In genomic region chr18:62777814-62778213, GRCh38 we compare ENCODE assay signal across 20 cellular contexts.
DNase-seq lines count a peak whose midpoint lies in the region; ATAC-seq and TF ChIP-seq lines count a peak whose summit lies in the region.
"Had no signal": no experiment of that assay in that cellular context is flagged by ENCODE, and none has a peak within 500 bp of the region (broad histone marks: within the 10 kb centered on the region; RNA-seq: fewer than 3 reads in every experiment).

No MANE protein-coding gene starts in this region.

- H3K36me3 ChIP-seq in mesenchymal stem cell (ENCODE audit: control insufficient read depth in 1 of 2, insufficient read depth in 2 of 2, low read depth in 1 of 2, low read length in 2 of 2) = no peaks in the 10 kb centered on the region

- H4K8ac ChIP-seq in mesenchymal stem cell (ENCODE audit: low read length) = no peak overlapping the region

- H3K4me3 Mint-ChIP-seq in WTC11 = no peak overlapping the region
- H3K4me3 Mint-ChIP-seq in stimulated activated memory B cell treated with anti-CD40 and anti-IgM and Interleukin-4, amounts not matched to agents 10 μg/mL and 1 μg/mL and 100 μg/mL, for 72 hours = no peak overlapping the region
- H3K4me3 Mint-ChIP-seq: CD8-positive, alpha-beta memory T cell had no signal

- H3K18ac ChIP-seq in mesenchymal stem cell (ENCODE audit: low read depth in 1 of 2, low read length in 2 of 2) = no peak overlapping the region

- no peak overlapping the region for H2BK15ac ChIP-seq in mesenchymal stem cell (ENCODE audit: low read depth, poor library complexity, severe bottlenecking)

- H3K9me3 Mint-ChIP-seq in WTC11 = 0 out of 2 replicates have a peak, but pooled peaks cover 6% of the 10 kb centered on the region
- H3K9me3 Mint-ChIP-seq in stimulated activated memory B cell treated with anti-CD40 and anti-IgM and Interleukin-4, amounts not matched to agents 10 μg/mL and 1 μg/mL and 100 μg/mL, for 72 hours = no peaks in the 10 kb centered on the region
- H3K9me3 Mint-ChIP-seq: CD8-positive, alpha-beta memory T cell had no signal

- H3K79me1 ChIP-seq in mesenchymal stem cell (replicated peaks; ENCODE audit: low read length, poor library complexity, severe bottlenecking) = peaks cover 26% of the 10 kb centered on the region

- peak overlapping the region; percentile 63 for H3K27ac Mint-ChIP-seq in WTC11
- no peak overlapping the region for H3K27ac Mint-ChIP-seq in stimulated activated memory B cell treated with anti-CD40 and anti-IgM and Interleukin-4, amounts not matched to agents 10 μg/mL and 1 μg/mL and 100 μg/mL, for 72 hours
- H3K27ac Mint-ChIP-seq: CD8-positive, alpha-beta memory T cell had no signal

- no peak overlapping the region for H3K4ac ChIP-seq in mesenchymal stem cell (ENCODE audit: low read depth in 1 of 2, low read length in 2 of 2)

- no peak overlapping the region for H3K9ac ChIP-seq in mesenchymal stem cell (ENCODE audit: low read length)

- DNase-seq in EL (peak; percentile 36), HCEC 1CT (peak; percentile 37), WTC11 (ENCODE audit: low spot score) (no peak), kidney tubule cell (ENCODE audit: low spot score) (peak; percentile 31), mesenchymal stem cell (no peak)
- DNase-seq: C1 segment of cervical spinal cord; CD8-positive, alpha-beta memory T cell; Karpas-422; NCI-H1417 treated with DMSO at 0.1 percent for 48 hours; NCI-H187 treated with DMSO at 0.1 percent for 48 hours; NCI-H226; NCI-H524; NCI-H82; PC-3; SIG-M5 had no signal

- CTCF ChIA-PET in WTC11 (lab: Charles Lee) = no interaction called here

- POLR2A ChIA-PET in WTC11 (lab: Charles Lee) = no interaction called here

- no peak overlapping the region for H3K4me3 ChIP-seq in mesenchymal stem cell (ENCODE audit: insufficient read depth in 1 of 2, low read depth in 1 of 2, low read length in 2 of 2)

- no peak overlapping the region for H3K23ac ChIP-seq in mesenchymal stem cell (ENCODE audit: low read length in 2 of 2)

- peaks cover 78% of the 10 kb centered on the region for H3K4me1 Mint-ChIP-seq in WTC11
- H3K4me1 Mint-ChIP-seq in stimulated activated memory B cell treated with anti-CD40 and anti-IgM and Interleukin-4, amounts not matched to agents 10 μg/mL and 1 μg/mL and 100 μg/mL, for 72 hours = peaks cover 22% of the 10 kb centered on the region

- no peaks in the 10 kb centered on the region for H3K27me3 ChIP-seq in mesenchymal stem cell (ENCODE audit: control insufficient read depth in 1 of 2, insufficient read depth in 1 of 2, low read length in 2 of 2)

- no peak overlapping the region for H2AK5ac ChIP-seq in mesenchymal stem cell (ENCODE audit: low read length, severe bottlenecking)

- TF ChIP-seq CTCF in WTC11 (IDR thresholded peaks at IDR 0.05) = no peak

- peaks cover 3% of the 10 kb centered on the region for H3K36me3 Mint-ChIP-seq in WTC11
- no peaks in the 10 kb centered on the region for H3K36me3 Mint-ChIP-seq in stimulated activated memory B cell treated with anti-CD40 and anti-IgM and Interleukin-4, amounts not matched to agents 10 μg/mL and 1 μg/mL and 100 μg/mL, for 72 hours

- H2BK12ac ChIP-seq in mesenchymal stem cell (ENCODE audit: low read length in 2 of 2) = no peak overlapping the region

- no peak overlapping the region for H2AFZ ChIP-seq in mesenchymal stem cell (ENCODE audit: low read depth, low read length)

- 88% methylated on average over 1 of the region's 1 CpG for WGBS in mesenchymal stem cell

- H3K27ac ChIP-seq in mesenchymal stem cell (ENCODE audit: low read length, poor library complexity, severe bottlenecking) = no peak overlapping the region
- H3K27ac ChIP-seq: RWPE1 had no signal

- H3K9me3 ChIP-seq in mesenchymal stem cell (ENCODE audit: control insufficient read depth, low read length) = no peaks in the 10 kb centered on the region

- ATAC-seq in WTC11 (no peak), HG02870 (IDR thresholded peaks at IDR 0.05; ENCODE audit: unreplicated experiment) (no peak)
- ATAC-seq in stimulated activated memory B cell treated with anti-CD40 and anti-IgM and Interleukin-4, amounts not matched to agents 10 μg/mL and 1 μg/mL and 100 μg/mL, for 72 hours = no peak
- ATAC-seq: HCT116, PC-3, SK-N-SH treated with all-trans-retinoic acid at 6 μM for 48 hours had no signal

- no peak overlapping the region for H3K14ac ChIP-seq in mesenchymal stem cell (ENCODE audit: low read length in 2 of 2)

- H4K91ac ChIP-seq in mesenchymal stem cell (ENCODE audit: low read length) = no peak overlapping the region

- no peak overlapping the region for H3K4me2 ChIP-seq in mesenchymal stem cell (ENCODE audit: low read length, poor library complexity, severe bottlenecking)

- no peaks in the 10 kb centered on the region for H3K27me3 Mint-ChIP-seq in WTC11 (ENCODE audit: low read depth)
- no peaks in the 10 kb centered on the region for H3K27me3 Mint-ChIP-seq in stimulated activated memory B cell treated with anti-CD40 and anti-IgM and Interleukin-4, amounts not matched to agents 10 μg/mL and 1 μg/mL and 100 μg/mL, for 72 hours

- H2BK120ac ChIP-seq in mesenchymal stem cell (ENCODE audit: low read depth, low read length) = no peak overlapping the region

- H3K4me1 ChIP-seq in mesenchymal stem cell (ENCODE audit: control insufficient read depth, insufficient read depth, low read depth, low read length) = peaks cover 4% of the 10 kb centered on the region

- H2BK5ac ChIP-seq in mesenchymal stem cell (ENCODE audit: low read depth, low read length, poor library complexity, severe bottlenecking) = no peak overlapping the region

TF ChIP-seq in WTC11, 78 proteins besides CTCF, POLR2A, EP300 and RAD21:
- TF ChIP-seq GABPB1 (CRISPR knock-in tag; IDR thresholded peaks at IDR 0.05) = no peak
- TF ChIP-seq ZSCAN18 (CRISPR knock-in tag; IDR thresholded peaks at IDR 0.05) = no peak
- no peak for TF ChIP-seq CBFB (CRISPR knock-in tag; IDR thresholded peaks at IDR 0.05; ENCODE audit: low read depth)
- TF ChIP-seq PREB (CRISPR knock-in tag; IDR thresholded peaks at IDR 0.05; ENCODE audit: borderline replicate concordance) = no peak
- TF ChIP-seq SP1 (CRISPR knock-in tag; conservative IDR thresholded peaks at IDR 0.05) = no peak
- no peak for TF ChIP-seq ZNF281 (CRISPR knock-in tag; IDR thresholded peaks at IDR 0.05)
TF ChIP-seq in WTC11: peak in this region for 0.

Comparison
In these comparisons a context has a peak if more than half of its experiments do, and no peak if none do; other contexts are left out.
1. DNase-seq: peak in EL (single experiment), HCEC 1CT (single experiment) and kidney tubule cell (single experiment); none in WTC11 (single experiment) and mesenchymal stem cell (single experiment).